Comparison of ENCODE assay signal across 17 cellular contexts in genomic region chr6:10266462-10266861, GRCh38.
"Had no signal": no experiment of that assay in that cellular context is flagged by ENCODE, and none has a peak within 500 bp of the region (broad histone marks: within the 10 kb centered on the region; RNA-seq: fewer than 3 reads in every experiment).

No MANE protein-coding gene starts in this region.

- H3K9me3 Mint-ChIP-seq: nephron had no signal

- DNase-seq: effector memory CD4-positive, alpha-beta T cell; esophagus squamous epithelium; foreskin fibroblast; immature natural killer cell; kidney; left cardiac atrium; left ventricle myocardium inferior; mesendoderm; naive B cell; posterior cingulate gyrus; sigmoid colon; stimulated activated naive CD4-positive, alpha-beta T cell treated with Interleukin-2 at 50 U/mL for 16 hours; upper lobe of left lung; uterus had no signal

- H3K27me3 ChIP-seq: esophagus squamous epithelium, upper lobe of left lung, uterus had no signal

- H3K36me3 ChIP-seq: esophagus squamous epithelium, left ventricle myocardium inferior, sigmoid colon, upper lobe of left lung, uterus had no signal

- H3K27ac Mint-ChIP-seq: immature natural killer cell, naive B cell, nephron had no signal

- H3K4me1 Mint-ChIP-seq: immature natural killer cell, naive B cell had no signal

- H3K9me3 ChIP-seq: esophagus squamous epithelium, sigmoid colon, upper lobe of left lung, uterus had no signal

- H3K27ac ChIP-seq: esophagus squamous epithelium, left ventricle myocardium inferior, sigmoid colon, skin epidermis, upper lobe of left lung, uterus had no signal

- H3K4me3 Mint-ChIP-seq: naive B cell, nephron had no signal

- H3K36me3 Mint-ChIP-seq: immature natural killer cell, naive B cell had no signal

- H3K4me1 ChIP-seq: left ventricle myocardium inferior, upper lobe of left lung, uterus had no signal

- H3K4me3 ChIP-seq: esophagus squamous epithelium, left ventricle myocardium inferior, lung, sigmoid colon, skin epidermis, upper lobe of left lung, uterus had no signal

- ATAC-seq: left cardiac atrium had no signal
